8 cellular contexts compared by ENCODE assay signal in the genomic region with DNA sequence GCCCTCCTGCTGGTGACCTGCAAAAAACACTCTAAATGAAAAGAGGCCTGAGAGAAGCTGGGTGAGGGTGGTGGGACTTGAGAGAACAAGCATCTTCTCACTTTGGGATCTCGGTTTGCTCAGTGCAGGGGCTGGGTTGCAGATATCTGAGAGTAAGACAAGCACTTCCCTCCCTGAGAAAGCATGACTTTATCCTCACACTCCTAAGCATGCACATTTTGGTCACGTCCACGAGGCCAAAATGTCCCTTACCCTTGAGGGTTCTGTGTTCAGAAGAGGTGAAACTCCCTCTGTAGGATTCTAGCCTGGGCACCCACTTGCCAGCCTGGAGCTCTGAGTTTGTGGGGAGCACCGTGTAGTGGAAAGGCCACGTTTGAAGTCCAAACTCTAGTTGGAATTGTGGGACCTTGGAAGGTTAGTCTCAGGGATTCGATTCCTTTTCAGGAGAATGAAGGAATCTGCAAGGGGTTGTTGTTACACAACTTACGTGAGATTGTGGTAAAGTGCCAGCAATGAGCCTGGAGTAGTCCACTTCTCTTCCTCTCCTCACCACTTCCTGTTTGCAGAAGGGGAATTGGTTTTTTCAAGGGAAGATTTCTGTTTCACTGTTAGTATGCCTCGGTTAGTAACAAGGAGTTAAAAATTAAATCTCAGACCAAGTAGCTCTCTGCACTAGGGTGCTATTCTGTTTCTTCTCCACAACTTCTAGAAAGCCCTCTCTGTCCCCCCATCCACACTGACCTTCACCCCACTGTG. TPM values are rescaled to one million over a fixed set of nuclear protein-coding genes. Genes with fewer than 3 reads are reported as not detected.
DNase-seq lines count a peak whose midpoint lies in the region; ATAC-seq and TF ChIP-seq lines count a peak whose summit lies in the region.

No MANE protein-coding gene starts in this region.

- H3K4me3 Mint-ChIP-seq in progenitor cell of endocrine pancreas (ENCODE audit: low read depth) = no peak overlapping the region

- H3K36me3 Mint-ChIP-seq in progenitor cell of endocrine pancreas (ENCODE audit: insufficient read depth) = no peaks in the 10 kb centered on the region

- no peak for TF ChIP-seq CTCF in progenitor cell of endocrine pancreas (IDR thresholded peaks at IDR 0.05; ENCODE audit: unreplicated experiment)

- H3K9me3 Mint-ChIP-seq in progenitor cell of endocrine pancreas (ENCODE audit: low read depth) = no peaks in the 10 kb centered on the region

- H3K27me3 Mint-ChIP-seq in progenitor cell of endocrine pancreas = peaks cover 15% of the 10 kb centered on the region

- H3K4me1 Mint-ChIP-seq in progenitor cell of endocrine pancreas (ENCODE audit: low read depth) = peaks cover 1% of the 10 kb centered on the region

- peak; percentile 30 for DNase-seq in EL
- peak; percentile 91 for DNase-seq in NOMO-1 treated with DMSO at 0.1 percent for 48 hours (lab: John Stamatoyannopoulos, UW; ENCODE audit: unreplicated experiment)
- DNase-seq in islet precursor cell = peak; percentile 32
- no peak for DNase-seq in NCI-H2196 (lab: John Stamatoyannopoulos, UW; ENCODE audit: unreplicated experiment)
- no peak for DNase-seq in amniotic stem cell (lab: John Stamatoyannopoulos, UW)
- no peak for DNase-seq in progenitor cell of endocrine pancreas (ENCODE audit: low spot score, unreplicated experiment)
- DNase-seq in GOT3 (lab: John Stamatoyannopoulos, UW) = no peak

- H3K27ac Mint-ChIP-seq in progenitor cell of endocrine pancreas = no peak overlapping the region

- peak; percentile 70 for ATAC-seq in GM21447 (IDR thresholded peaks at IDR 0.05; ENCODE audit: unreplicated experiment)

RNA-seq across cellular contexts. Expression of gene FCAMR, which starts 3.0 kb away (rescaled TPM):
- total RNA-seq in progenitor cell of endocrine pancreas = not detected in 2 replicates

RNA-seq across cellular contexts. Expression of gene PIGR, which starts 21.0 kb away (rescaled TPM):
- total RNA-seq in progenitor cell of endocrine pancreas = not detected in 2 replicates

RNA-seq across cellular contexts. Expression of gene FCMR, which starts 45.5 kb away (rescaled TPM):
- total RNA-seq in progenitor cell of endocrine pancreas = not detected in 2 replicates

Comparison
In these comparisons a context has a peak if more than half of its experiments do, and no peak if none do; other contexts are left out.
1. DNase-seq: peak in EL (single experiment), NOMO-1 treated with DMSO at 0.1 percent for 48 hours (single experiment) and islet precursor cell (single experiment); none in NCI-H2196 (single experiment), amniotic stem cell (single experiment), progenitor cell of endocrine pancreas (single experiment) and GOT3 (single experiment).